Comparison of ENCODE assay signal across 9 cellular contexts in genomic region chr22:49847751-49848689, GRCh38. TPM values are rescaled to one million over a fixed set of nuclear protein-coding genes. Genes with fewer than 3 reads are reported as not detected.
A peak's percentile ranks its signal among the peaks of the same experiment; 100 is the strongest.
DNase-seq lines count a peak whose midpoint lies in the region; ATAC-seq and TF ChIP-seq lines count a peak whose summit lies in the region.
"Had no signal": no experiment of that assay in that cellular context is flagged by ENCODE, and none has a peak within 500 bp of the region (broad histone marks: within the 10 kb centered on the region; RNA-seq: fewer than 3 reads in every experiment).

No MANE protein-coding gene starts in this region.

- no peaks in the 10 kb centered on the region for H3K27me3 ChIP-seq in CD8-positive, alpha-beta T cell (ENCODE audit: insufficient read depth, low read length)
- H3K27me3 ChIP-seq in PC-3 (ENCODE audit: low read length) (peaks cover 14% of the 10 kb centered on the region), MM.1S (replicated peaks; ENCODE audit: insufficient read depth, low read length) (peaks cover 43% of the 10 kb centered on the region)

- peaks cover 23% of the 10 kb centered on the region for H3K4me1 Mint-ChIP-seq in CD8-positive, alpha-beta T cell (ENCODE audit: low read depth)
- peaks cover 9% of the 10 kb centered on the region for H3K4me1 Mint-ChIP-seq in glutamatergic neuron (ENCODE audit: low read depth, unreplicated experiment)

- no peak overlapping the region for H3K9ac ChIP-seq in PC-3 (ENCODE audit: low read length)
- no peak overlapping the region for H3K9ac ChIP-seq in MM.1S (ENCODE audit: low read length)

- H3K9me3 Mint-ChIP-seq in CD8-positive, alpha-beta T cell, result no peaks in the 10 kb centered on the region
- H3K9me3 Mint-ChIP-seq in glutamatergic neuron (ENCODE audit: unreplicated experiment), result peaks cover 10% of the 10 kb centered on the region

- CTCF ChIA-PET in CD8-positive, alpha-beta T cell (lab: Charles Lee), result no interaction called here
- CTCF ChIA-PET in PC-3 (lab: Charles Lee), result no interaction called here

- intact Hi-C loops in CD8-positive, alpha-beta T cell (cut with DNase I, micrococcal nuclease), result no loop called here
- intact Hi-C loops in PC-3 (cut with micrococcal nuclease) (no loop called here), posterior vena cava (cut with DNase I) (no loop called here)

- POLR2A ChIA-PET in CD8-positive, alpha-beta T cell (lab: Charles Lee), result interaction anchor here (0.8 to 1.2 kb wide), 3 partner anchors 9 to 21 kb away, joined by 3 to 8 read pairs (median 3); no protein-coding TSS in a partner anchor
- POLR2A ChIA-PET in PC-3 (lab: Charles Lee; ENCODE audit: unreplicated experiment), result no interaction called here

- H3K4me3 Mint-ChIP-seq in CD8-positive, alpha-beta T cell, result peak overlapping the region; percentile 63
- H3K4me3 Mint-ChIP-seq in glutamatergic neuron (ENCODE audit: unreplicated experiment), result peak overlapping the region; percentile 49

- no peak overlapping the region for H3K27ac ChIP-seq in CD8-positive, alpha-beta T cell (ENCODE audit: low read depth, low read length)
- H3K27ac ChIP-seq in PC-3 (ENCODE audit: low read length) (no peak overlapping the region), MM.1S (ENCODE audit: low read length) (no peak overlapping the region)

- H3K9me3 ChIP-seq in CD8-positive, alpha-beta T cell (ENCODE audit: low read length), result no peaks in the 10 kb centered on the region
- H3K9me3 ChIP-seq in PC-3 (ENCODE audit: low read length), result no peaks in the 10 kb centered on the region
- H3K9me3 ChIP-seq in MM.1S (replicated peaks; ENCODE audit: insufficient read depth, low read length), result no peaks in the 10 kb centered on the region

- no peaks in the 10 kb centered on the region for H3K36me3 Mint-ChIP-seq in CD8-positive, alpha-beta T cell
- no peaks in the 10 kb centered on the region for H3K36me3 Mint-ChIP-seq in glutamatergic neuron (ENCODE audit: unreplicated experiment)

- H3K9me2 ChIP-seq in PC-3 (replicated peaks; ENCODE audit: low read length), result no peaks in the 10 kb centered on the region
- no peaks in the 10 kb centered on the region for H3K9me2 ChIP-seq in MM.1S (replicated peaks; ENCODE audit: insufficient read depth, low read length)

- H2AFZ ChIP-seq in PC-3 (ENCODE audit: low read length) (no peak overlapping the region), MM.1S (ENCODE audit: low read length) (no peak overlapping the region)

- no peak for ATAC-seq in CD8-positive, alpha-beta T cell
- no peak for ATAC-seq in PC-3
- no peak for ATAC-seq in GM21515 (IDR thresholded peaks at IDR 0.05; ENCODE audit: unreplicated experiment)
- ATAC-seq in GM21529 (IDR thresholded peaks at IDR 0.05; ENCODE audit: unreplicated experiment), result no peak
- no peak for ATAC-seq in HG03135 (IDR thresholded peaks at IDR 0.05; ENCODE audit: unreplicated experiment)

- H3K27ac Mint-ChIP-seq in CD8-positive, alpha-beta T cell, result no peak overlapping the region
- no peak overlapping the region for H3K27ac Mint-ChIP-seq in glutamatergic neuron (ENCODE audit: unreplicated experiment)

- no peak for DNase-seq in CD8-positive, alpha-beta T cell
- DNase-seq in PC-3 (no peak), glutamatergic neuron (peak; percentile 44), posterior vena cava (ENCODE audit: low spot score) (peak; percentile 86), MM.1S (no peak)
- DNase-seq: activated CD4-positive, alpha-beta T cell treated with anti-CD3 and anti-CD28 coated beads, Interleukin-2, amount 50 U/mL, for 4 hours had no signal

- TF ChIP-seq CTCF in CD8-positive, alpha-beta T cell (IDR thresholded peaks at IDR 0.05), result no peak
- TF ChIP-seq CTCF in PC-3 (conservative IDR thresholded peaks at IDR 0.05; ENCODE audit: low read depth, low read length) (no peak), glutamatergic neuron (IDR thresholded peaks at IDR 0.05; ENCODE audit: partially characterized antibody, unreplicated experiment) (no peak), MM.1S (IDR thresholded peaks at IDR 0.05; ENCODE audit: low read length) (no peak)

- H3K36me3 ChIP-seq in CD8-positive, alpha-beta T cell (ENCODE audit: insufficient read depth, low read length), result no peaks in the 10 kb centered on the region
- no peaks in the 10 kb centered on the region for H3K36me3 ChIP-seq in PC-3 (ENCODE audit: low read depth, low read length)
- no peaks in the 10 kb centered on the region for H3K36me3 ChIP-seq in MM.1S (replicated peaks; ENCODE audit: insufficient read depth, low read length)

- H3K4me3 ChIP-seq in CD8-positive, alpha-beta T cell (ENCODE audit: low read depth, low read length), result no peak overlapping the region
- H3K4me3 ChIP-seq in PC-3 (ENCODE audit: low read length) (no peak overlapping the region), MM.1S (ENCODE audit: low read length) (no peak overlapping the region)

- BruUV-seq in PC-3 (replicated peaks; lab: Mats Ljungman, UMichigan), result no TSS peak

- H3F3A ChIP-seq in PC-3 (ENCODE audit: low read length, unreplicated experiment) (no peaks in the 10 kb centered on the region), MM.1S (ENCODE audit: insufficient read depth, low read length) (peaks cover 6% of the 10 kb centered on the region)

- peaks cover 16% of the 10 kb centered on the region for H3K4me1 ChIP-seq in CD8-positive, alpha-beta T cell (ENCODE audit: insufficient read depth, low read length)
- H3K4me1 ChIP-seq in PC-3 (ENCODE audit: insufficient read depth, low read length) (no peaks in the 10 kb centered on the region), MM.1S (ENCODE audit: low read length) (no peaks in the 10 kb centered on the region)

- H4K20me1 ChIP-seq in PC-3 (ENCODE audit: low read length), result no peaks in the 10 kb centered on the region
- no peaks in the 10 kb centered on the region for H4K20me1 ChIP-seq in MM.1S (ENCODE audit: insufficient read depth, low read length)

- H3K27me3 Mint-ChIP-seq in CD8-positive, alpha-beta T cell (ENCODE audit: low read depth), result no peaks in the 10 kb centered on the region
- H3K27me3 Mint-ChIP-seq in glutamatergic neuron (ENCODE audit: unreplicated experiment), result peaks cover 22% of the 10 kb centered on the region

- no peaks in the 10 kb centered on the region for H3K79me2 ChIP-seq in PC-3 (ENCODE audit: low read length)
- H3K79me2 ChIP-seq in MM.1S (ENCODE audit: low read length), result no peaks in the 10 kb centered on the region

- 0 out of 2 replicates have a peak overlapping the region, but pooled peaks have one; percentile 37 for H3K4me2 ChIP-seq in PC-3 (ENCODE audit: low read length)
- no peak overlapping the region for H3K4me2 ChIP-seq in MM.1S (ENCODE audit: low read depth, low read length)

RNA-seq across cellular contexts. Expression of gene ZBED4, which starts 5.6 kb away (rescaled TPM):
- 10 to 100 TPM; 16.2 to 16.6 TPM for total RNA-seq in CD8-positive, alpha-beta T cell
- total RNA-seq in PC-3 (2014; rRNA removed) (11.5 and 14.3 TPM in 2 replicates), glutamatergic neuron (ENCODE audit: unreplicated experiment) (53.5 TPM), posterior vena cava (1 to 10 TPM; 7.3 to 8.5 TPM)

RNA-seq across cellular contexts. Expression of gene BRD1, which starts 20.3 kb away (rescaled TPM):
- total RNA-seq in CD8-positive, alpha-beta T cell, result 100 to 1,000 TPM; 159 to 167 TPM
- total RNA-seq in PC-3 (2014; rRNA removed) (19.1 and 23.0 TPM in 2 replicates), glutamatergic neuron (ENCODE audit: unreplicated experiment) (73.7 TPM), posterior vena cava (10 to 100 TPM; 20.8 to 21.7 TPM)

Comparison
In these comparisons a context has a peak if more than half of its experiments do, and no peak if none do; other contexts are left out.
1. DNase-seq: peak in glutamatergic neuron (single experiment) and posterior vena cava (single experiment); none in CD8-positive, alpha-beta T cell (0 of 7), PC-3 (single experiment) and MM.1S (single experiment).